3 cellular contexts compared by ENCODE assay signal in genomic region chr2:95602146-95602545, GRCh38. TPM values are rescaled to one million over a fixed set of nuclear protein-coding genes. Genes with fewer than 3 reads are reported as not detected.
"Had no signal": no experiment of that assay in that cellular context is flagged by ENCODE, and none has a peak within 500 bp of the region (broad histone marks: within the 10 kb centered on the region; RNA-seq: fewer than 3 reads in every experiment).

No MANE protein-coding gene starts in this region.

RNA-seq across cellular contexts. Expression of gene TRIM43, which starts 10.3 kb away (rescaled TPM):
- total RNA-seq: LHCN-M2, M059J, MCF 10A had no signal
